Comparison of ENCODE assay signal across 15 cellular contexts in genomic region chr3:60365360-60365759, GRCh38.
DNase-seq lines count a peak whose midpoint lies in the region.
"Had no signal": no experiment of that assay in that cellular context is flagged by ENCODE, and none has a peak within 500 bp of the region (broad histone marks: within the 10 kb centered on the region; RNA-seq: fewer than 3 reads in every experiment).

No MANE protein-coding gene starts in this region.

- CTCF ChIA-PET in activated naive CD4-positive, alpha-beta T cell treated with anti-CD3 and anti-CD28 coated beads, Interleukin-2, amount 10 ng/mL, durations not matched to agents 7 days and 5 days (lab: Charles Lee) = no interaction called here

- H3K4me1 Mint-ChIP-seq in activated naive CD4-positive, alpha-beta T cell treated with anti-CD3 and anti-CD28 coated beads, Interleukin-2, amount 50 U/mL, for 24 hours = peaks cover 34% of the 10 kb centered on the region
- H3K4me1 Mint-ChIP-seq in activated naive CD4-positive, alpha-beta T cell treated with anti-CD3 and anti-CD28 coated beads, Interleukin-2, amount 10 ng/mL, durations not matched to agents 7 days and 5 days = peaks cover 20% of the 10 kb centered on the region

- no peaks in the 10 kb centered on the region for H3K27me3 Mint-ChIP-seq in activated naive CD4-positive, alpha-beta T cell treated with anti-CD3 and anti-CD28 coated beads, Interleukin-2, amount 50 U/mL, for 24 hours
- no peaks in the 10 kb centered on the region for H3K27me3 Mint-ChIP-seq in activated naive CD4-positive, alpha-beta T cell treated with anti-CD3 and anti-CD28 coated beads, Interleukin-2, amount 10 ng/mL, durations not matched to agents 7 days and 5 days

- H3K27ac Mint-ChIP-seq in activated naive CD4-positive, alpha-beta T cell treated with anti-CD3 and anti-CD28 coated beads, Interleukin-2, amount 50 U/mL, for 24 hours = peak overlapping the region; percentile 83
- H3K27ac Mint-ChIP-seq in activated naive CD4-positive, alpha-beta T cell treated with anti-CD3 and anti-CD28 coated beads, Interleukin-2, amount 10 ng/mL, durations not matched to agents 7 days and 5 days = no peak overlapping the region
- H3K27ac Mint-ChIP-seq: activated T-helper 2 cell treated with anti-CD3 and anti-CD28 coated beads, Interferon-gamma antibody, Interleukin-2, Interleukin-4, amounts not matched to agents 10 μg/mL and 5 μg/mL and 100 μg/mL, durations not matched to agents 14 hours and 24 hours and 36 hours had no signal

- H3K36me3 Mint-ChIP-seq in activated naive CD4-positive, alpha-beta T cell treated with anti-CD3 and anti-CD28 coated beads, Interleukin-2, amount 50 U/mL, for 24 hours = peaks cover 5% of the 10 kb centered on the region
- peaks cover 3% of the 10 kb centered on the region for H3K36me3 Mint-ChIP-seq in activated naive CD4-positive, alpha-beta T cell treated with anti-CD3 and anti-CD28 coated beads, Interleukin-2, amount 10 ng/mL, durations not matched to agents 7 days and 5 days

- H3K9me3 Mint-ChIP-seq in activated naive CD4-positive, alpha-beta T cell treated with anti-CD3 and anti-CD28 coated beads, Interleukin-2, amount 50 U/mL, for 24 hours = peaks cover 20% of the 10 kb centered on the region
- peaks cover 2% of the 10 kb centered on the region for H3K9me3 Mint-ChIP-seq in activated naive CD4-positive, alpha-beta T cell treated with anti-CD3 and anti-CD28 coated beads, Interleukin-2, amount 10 ng/mL, durations not matched to agents 7 days and 5 days

- DNase-seq in activated naive CD4-positive, alpha-beta T cell treated with anti-CD3 and anti-CD28 coated beads, Interleukin-2, amount 10 ng/mL, durations not matched to agents 7 days and 5 days = no peak
- DNase-seq in RKO (ENCODE audit: low spot score) = peak; percentile 43
- DNase-seq in fibroblast of peridontal ligament (ENCODE audit: extremely low read depth) = peak; percentile 18
- DNase-seq in foreskin melanocyte = no peak
- no peak for DNase-seq in NCI-H1092 (lab: John Stamatoyannopoulos, UW)
- DNase-seq in NCI-H748 treated with DMSO at 0.1 percent for 48 hours (lab: John Stamatoyannopoulos, UW) = no peak
- no peak for DNase-seq in NCI-H187 treated with DMSO at 0.1 percent for 48 hours (lab: John Stamatoyannopoulos, UW)
- DNase-seq: brain microvascular endothelial cell; effector memory CD4-positive, alpha-beta T cell; midbrain; NCI-H69; occipital lobe; small intestine had no signal

- no peak overlapping the region for H3K4me3 Mint-ChIP-seq in activated naive CD4-positive, alpha-beta T cell treated with anti-CD3 and anti-CD28 coated beads, Interleukin-2, amount 50 U/mL, for 24 hours
- no peak overlapping the region for H3K4me3 Mint-ChIP-seq in activated naive CD4-positive, alpha-beta T cell treated with anti-CD3 and anti-CD28 coated beads, Interleukin-2, amount 10 ng/mL, durations not matched to agents 7 days and 5 days

Comparison
In these comparisons a context has a peak if more than half of its experiments do, and no peak if none do; other contexts are left out.
1. DNase-seq: peak in RKO (single experiment) and fibroblast of peridontal ligament (single experiment); none in activated naive CD4-positive, alpha-beta T cell treated with anti-CD3 and anti-CD28 coated beads, Interleukin-2, amount 10 ng/mL, durations not matched to agents 7 days and 5 days (single experiment), foreskin melanocyte (single experiment), NCI-H1092 (single experiment), NCI-H748 treated with DMSO at 0.1 percent for 48 hours (single experiment) and NCI-H187 treated with DMSO at 0.1 percent for 48 hours (single experiment).